Comparison of ENCODE assay signal across 21 cellular contexts in genomic region chr1:234170067-234170466, GRCh38.
DNase-seq lines count a peak whose midpoint lies in the region; ATAC-seq and TF ChIP-seq lines count a peak whose summit lies in the region.
"Had no signal": no experiment of that assay in that cellular context is flagged by ENCODE, and none has a peak within 500 bp of the region (broad histone marks: within the 10 kb centered on the region; RNA-seq: fewer than 3 reads in every experiment).

No MANE protein-coding gene starts in this region.

- no peak overlapping the region for H3K27ac ChIP-seq in upper lobe of left lung

- CTCF ChIA-PET in activated CD8-positive, alpha-beta T cell treated with anti-CD3 and anti-CD28 coated beads for 36 hours (lab: Charles Lee): interaction anchor here (0.9 to 2.5 kb wide), 4 partner anchors 12 to 157 kb away, joined by 3 to 9 read pairs (median 4); no protein-coding TSS in a partner anchor

- peaks cover 30% of the 10 kb centered on the region for H3K4me1 Mint-ChIP-seq in T-helper 2 cell treated with Interferon-gamma antibody and Interleukin-4, amounts not matched to agents 5 μg/mL and 100 μg/mL, for 36 hours (ENCODE audit: low read depth)
- peaks cover 56% of the 10 kb centered on the region for H3K4me1 Mint-ChIP-seq in stimulated activated naive CD8-positive, alpha-beta T cell treated with anti-CD3 and anti-CD28 coated beads, Interleukin-15, amount 100 ng/mL, for 72 hours
- peaks cover 17% of the 10 kb centered on the region for H3K4me1 Mint-ChIP-seq in activated CD8-positive, alpha-beta T cell treated with anti-CD3 and anti-CD28 coated beads for 36 hours (ENCODE audit: low read depth)
- H3K4me1 Mint-ChIP-seq: H9, IgD-negative memory B cell had no signal

- peak; percentile 10 for ATAC-seq in stimulated activated naive CD8-positive, alpha-beta T cell treated with anti-CD3 and anti-CD28 coated beads, Interleukin-15, amount 100 ng/mL, for 72 hours
- ATAC-seq in stimulated activated naive CD8-positive, alpha-beta T cell treated with anti-CD3 and anti-CD28 coated beads, Interleukin-15, Interleukin-2, amounts not matched to agents 100 U/mL and 50 U/mL, for 24 hours: no peak
- peak; percentile 22 for ATAC-seq in activated CD8-positive, alpha-beta T cell treated with anti-CD3 and anti-CD28 coated beads for 36 hours
- ATAC-seq in upper lobe of left lung (ENCODE audit: low FRiP score in 2 of 2): no peak
- ATAC-seq: GM12878 had no signal

- H3K27me3 ChIP-seq in upper lobe of left lung: no peaks in the 10 kb centered on the region
- H3K27me3 ChIP-seq: BE2C had no signal

- H3K9me3 ChIP-seq in upper lobe of left lung: no peaks in the 10 kb centered on the region
- H3K9me3 ChIP-seq: BE2C had no signal

- no peaks in the 10 kb centered on the region for H3K27me3 Mint-ChIP-seq in T-helper 2 cell treated with Interferon-gamma antibody and Interleukin-4, amounts not matched to agents 5 μg/mL and 100 μg/mL, for 36 hours (ENCODE audit: low read depth)
- H3K27me3 Mint-ChIP-seq in stimulated activated naive CD8-positive, alpha-beta T cell treated with anti-CD3 and anti-CD28 coated beads, Interleukin-15, amount 100 ng/mL, for 72 hours: no peaks in the 10 kb centered on the region
- H3K27me3 Mint-ChIP-seq in activated CD8-positive, alpha-beta T cell treated with anti-CD3 and anti-CD28 coated beads for 36 hours: peaks cover 11% of the 10 kb centered on the region

- H3K36me3 Mint-ChIP-seq in T-helper 2 cell treated with Interferon-gamma antibody and Interleukin-4, amounts not matched to agents 5 μg/mL and 100 μg/mL, for 36 hours (ENCODE audit: low read depth): peaks cover 3% of the 10 kb centered on the region
- H3K36me3 Mint-ChIP-seq in activated CD8-positive, alpha-beta T cell treated with anti-CD3 and anti-CD28 coated beads for 36 hours (ENCODE audit: low read depth): no peaks in the 10 kb centered on the region
- H3K36me3 Mint-ChIP-seq: CD4-positive, alpha-beta memory T cell; IgD-negative memory B cell had no signal

- no peaks in the 10 kb centered on the region for H3K4me1 ChIP-seq in upper lobe of left lung
- H3K4me1 ChIP-seq: BE2C had no signal

- H3K27ac Mint-ChIP-seq in T-helper 2 cell treated with Interferon-gamma antibody and Interleukin-4, amounts not matched to agents 5 μg/mL and 100 μg/mL, for 36 hours: peak overlapping the region; percentile 86
- H3K27ac Mint-ChIP-seq in stimulated activated naive CD8-positive, alpha-beta T cell treated with anti-CD3 and anti-CD28 coated beads, Interleukin-15, amount 100 ng/mL, for 72 hours: peak overlapping the region; percentile 64 to 84
- peak overlapping the region; percentile 75 for H3K27ac Mint-ChIP-seq in activated CD8-positive, alpha-beta T cell treated with anti-CD3 and anti-CD28 coated beads for 36 hours
- H3K27ac Mint-ChIP-seq: IgD-negative memory B cell had no signal

- intact Hi-C loops in activated CD8-positive, alpha-beta T cell treated with anti-CD3 and anti-CD28 coated beads for 36 hours (cut with micrococcal nuclease): no loop called here

- no peaks in the 10 kb centered on the region for H3K9me3 Mint-ChIP-seq in T-helper 2 cell treated with Interferon-gamma antibody and Interleukin-4, amounts not matched to agents 5 μg/mL and 100 μg/mL, for 36 hours
- no peaks in the 10 kb centered on the region for H3K9me3 Mint-ChIP-seq in stimulated activated naive CD8-positive, alpha-beta T cell treated with anti-CD3 and anti-CD28 coated beads, Interleukin-15, amount 100 ng/mL, for 72 hours
- no peaks in the 10 kb centered on the region for H3K9me3 Mint-ChIP-seq in activated CD8-positive, alpha-beta T cell treated with anti-CD3 and anti-CD28 coated beads for 36 hours
- H3K9me3 Mint-ChIP-seq: CD4-positive, alpha-beta memory T cell; H9 had no signal

- 86 to 94% methylated on average over 3 to 4 of the region's 4 CpGs for WGBS in upper lobe of left lung, 2 donors

- POLR2A ChIA-PET in activated CD8-positive, alpha-beta T cell treated with anti-CD3 and anti-CD28 coated beads for 36 hours (lab: Charles Lee): interaction anchor here (1.5 kb wide), 1 partner anchor 16 kb away, joined by 3 read pairs; no protein-coding TSS in a partner anchor

- DNase-seq in T-helper 2 cell treated with Interferon-gamma antibody and Interleukin-4, amounts not matched to agents 5 μg/mL and 100 μg/mL, for 36 hours (ENCODE audit: low spot score): no peak
- no peak for DNase-seq in T-helper 2 cell
- no peak for DNase-seq in stimulated activated naive CD8-positive, alpha-beta T cell treated with anti-CD3 and anti-CD28 coated beads, Interleukin-15, amount 100 ng/mL, for 72 hours
- no peak for DNase-seq in stimulated activated naive CD8-positive, alpha-beta T cell treated with anti-CD3 and anti-CD28 coated beads, Interleukin-15, Interleukin-2, amounts not matched to agents 100 U/mL and 50 U/mL, for 24 hours
- DNase-seq in activated CD8-positive, alpha-beta T cell treated with anti-CD3 and anti-CD28 coated beads for 36 hours: no peak
- no peak for DNase-seq in NCI-H446 (lab: John Stamatoyannopoulos, UW)
- no peak for DNase-seq in NCI-H524 treated with DMSO at 0.1 percent for 48 hours (lab: John Stamatoyannopoulos, UW)
- DNase-seq in upper lobe of left lung: no peak
- DNase-seq: BE2C, Calu3, EL, H9, NCI-H1092 treated with DMSO at 0.1 percent for 48 hours, NCI-H146, NCI-H2029 treated with DMSO at 0.1 percent for 48 hours, NCI-H2171 treated with DMSO at 0.1 percent for 48 hours, NCI-H748 treated with DMSO at 0.1 percent for 48 hours, SHP77 had no signal

- TF ChIP-seq POLR2A in upper lobe of left lung (IDR thresholded peaks at IDR 0.05): no peak

- no peaks in the 10 kb centered on the region for H3K36me3 ChIP-seq in upper lobe of left lung
- H3K36me3 ChIP-seq: BE2C had no signal

- peak overlapping the region; percentile 69 for H3K4me3 Mint-ChIP-seq in T-helper 2 cell treated with Interferon-gamma antibody and Interleukin-4, amounts not matched to agents 5 μg/mL and 100 μg/mL, for 36 hours
- H3K4me3 Mint-ChIP-seq in stimulated activated naive CD8-positive, alpha-beta T cell treated with anti-CD3 and anti-CD28 coated beads, Interleukin-15, amount 100 ng/mL, for 72 hours: peak overlapping the region; percentile 18 to 61
- no peak overlapping the region for H3K4me3 Mint-ChIP-seq in activated CD8-positive, alpha-beta T cell treated with anti-CD3 and anti-CD28 coated beads for 36 hours
- H3K4me3 Mint-ChIP-seq: H9, IgD-negative memory B cell had no signal

- H3K4me3 ChIP-seq in upper lobe of left lung: no peak overlapping the region
- H3K4me3 ChIP-seq: GM12878 had no signal

- TF ChIP-seq EP300 in upper lobe of left lung (IDR thresholded peaks at IDR 0.05): no peak

- TF ChIP-seq CTCF in activated CD8-positive, alpha-beta T cell treated with anti-CD3 and anti-CD28 coated beads for 36 hours (IDR thresholded peaks at IDR 0.05): no peak
- TF ChIP-seq CTCF in upper lobe of left lung (IDR thresholded peaks at IDR 0.05): no peak

Comparison
In these comparisons a context has a peak if more than half of its experiments do, and no peak if none do; other contexts are left out.
1. ATAC-seq: peak in stimulated activated naive CD8-positive, alpha-beta T cell treated with anti-CD3 and anti-CD28 coated beads, Interleukin-15, amount 100 ng/mL, for 72 hours (single experiment) and activated CD8-positive, alpha-beta T cell treated with anti-CD3 and anti-CD28 coated beads for 36 hours (single experiment); none in stimulated activated naive CD8-positive, alpha-beta T cell treated with anti-CD3 and anti-CD28 coated beads, Interleukin-15, Interleukin-2, amounts not matched to agents 100 U/mL and 50 U/mL, for 24 hours (single experiment) and upper lobe of left lung (0 of 2).
2. Peak in every context shown above with its lines, with median percentiles within 50 percentile points of each other: H3K27ac Mint-ChIP-seq.